Comparison of ENCODE assay signal across 15 cellular contexts in genomic region chr20:3911956-3912355, GRCh38. TPM values are rescaled to one million over a fixed set of nuclear protein-coding genes. Genes with fewer than 3 reads are reported as not detected.
DNase-seq lines count a peak whose midpoint lies in the region; ATAC-seq and TF ChIP-seq lines count a peak whose summit lies in the region.
"Had no signal": no experiment of that assay in that cellular context is flagged by ENCODE, and none has a peak within 500 bp of the region (broad histone marks: within the 10 kb centered on the region; RNA-seq: fewer than 3 reads in every experiment).

No MANE protein-coding gene starts in this region.

- no peaks in the 10 kb centered on the region for H3K36me3 Mint-ChIP-seq in natural killer cell
- H3K36me3 Mint-ChIP-seq in natural killer cell treated with Interleukin-12 subunit alpha and Interleukin-12 subunit beta and Interleukin-15 and Interleukin-18, amount 100 ng/mL, for 72 hours, result peaks cover 46% of the 10 kb centered on the region

- no peak overlapping the region for H3K4me3 ChIP-seq in heart left ventricle
- H3K4me3 ChIP-seq: adrenal gland had no signal

- H3K4me1 ChIP-seq in heart left ventricle, result peaks cover 0 to 50% (median 27%) of the 10 kb centered on the region in 12 donors

- no peak for TF ChIP-seq POLR2A in heart left ventricle (IDR thresholded peaks at IDR 0.05)

- 43 to 59% (median 51%) methylated on average over 2 of the region's 2 CpGs for WGBS in heart left ventricle, 4 donors

- H3K4me1 Mint-ChIP-seq in natural killer cell, result peaks cover 41 to 49% of the 10 kb centered on the region in 2 donors
- peaks cover 43 to 44% of the 10 kb centered on the region in 2 donors for H3K4me1 Mint-ChIP-seq in natural killer cell treated with Interleukin-12 subunit alpha and Interleukin-12 subunit beta and Interleukin-15 and Interleukin-18, amount 100 ng/mL, for 72 hours (ENCODE audit: low read depth in 2 of 2)

- no peaks in the 10 kb centered on the region for H3K9me3 Mint-ChIP-seq in natural killer cell
- no peaks in the 10 kb centered on the region for H3K9me3 Mint-ChIP-seq in natural killer cell treated with Interleukin-12 subunit alpha and Interleukin-12 subunit beta and Interleukin-15 and Interleukin-18, amount 100 ng/mL, for 72 hours
- H3K9me3 Mint-ChIP-seq: dendritic cell treated with granulocyte-macrophage colony-stimulating factor and Interleukin-4, amounts not matched to agents 40 ng/mL and 50 ng/mL, for 4 days; immature natural killer cell had no signal

- H3K27ac ChIP-seq in heart left ventricle, result no peak overlapping the region
- H3K27ac ChIP-seq: adrenal gland had no signal

- ATAC-seq in natural killer cell (no peak), heart left ventricle (peak in 3 of 4 donors; percentile 23 to 47 (median 40)), HG02610 (IDR thresholded peaks at IDR 0.05; ENCODE audit: unreplicated experiment) (no peak), GM18861 (IDR thresholded peaks at IDR 0.05; ENCODE audit: unreplicated experiment) (no peak)
- ATAC-seq in natural killer cell treated with Interleukin-12 subunit alpha and Interleukin-12 subunit beta and Interleukin-15 and Interleukin-18, amount 100 ng/mL, for 72 hours, result no peak
- ATAC-seq: Panc1, sciatic nerve had no signal

- peaks cover 0 to 95% (median 81%) of the 10 kb centered on the region in 9 donors for H3K36me3 ChIP-seq in heart left ventricle

- H3K27me3 ChIP-seq in heart left ventricle, result no peaks in the 10 kb centered on the region
- H3K27me3 ChIP-seq: adrenal gland had no signal

- H3K27ac Mint-ChIP-seq in natural killer cell, result peak overlapping the region; percentile 7 to 37
- H3K27ac Mint-ChIP-seq in natural killer cell treated with Interleukin-12 subunit alpha and Interleukin-12 subunit beta and Interleukin-15 and Interleukin-18, amount 100 ng/mL, for 72 hours, result peak overlapping the region in 1 of 2 donors; percentile 61
- H3K27ac Mint-ChIP-seq: dendritic cell treated with granulocyte-macrophage colony-stimulating factor and Interleukin-4, amounts not matched to agents 40 ng/mL and 50 ng/mL, for 4 days had no signal

- no peak for DNase-seq in natural killer cell
- no peak for DNase-seq in natural killer cell treated with Interleukin-12 subunit alpha and Interleukin-12 subunit beta and Interleukin-15 and Interleukin-18, amount 100 ng/mL, for 72 hours (ENCODE audit: low spot score)
- peak; percentile 57 to 92 for DNase-seq in NCI-H526 (lab: John Stamatoyannopoulos, UW)
- peak in 1 of 5 donors; percentile 47 for DNase-seq in heart left ventricle
- DNase-seq in COLO829 (ENCODE audit: low spot score), result no peak
- DNase-seq in 8988T, result no peak
- DNase-seq: foreskin fibroblast, immature natural killer cell, substantia nigra had no signal

- H3K27me3 Mint-ChIP-seq in natural killer cell (ENCODE audit: low read depth in 2 of 2), result no peaks in the 10 kb centered on the region
- H3K27me3 Mint-ChIP-seq in natural killer cell treated with Interleukin-12 subunit alpha and Interleukin-12 subunit beta and Interleukin-15 and Interleukin-18, amount 100 ng/mL, for 72 hours, result no peaks in the 10 kb centered on the region
- H3K27me3 Mint-ChIP-seq: dendritic cell treated with granulocyte-macrophage colony-stimulating factor and Interleukin-4, amounts not matched to agents 40 ng/mL and 50 ng/mL, for 4 days had no signal

- H3K9me3 ChIP-seq in heart left ventricle, result no peaks in the 10 kb centered on the region
- H3K9me3 ChIP-seq: adrenal gland had no signal

- TF ChIP-seq CTCF in natural killer cell (IDR thresholded peaks at IDR 0.05), result no peak
- TF ChIP-seq CTCF in heart left ventricle (IDR thresholded peaks at IDR 0.05), result no peak

- no peak overlapping the region for H3K4me3 Mint-ChIP-seq in natural killer cell
- no peak overlapping the region for H3K4me3 Mint-ChIP-seq in natural killer cell treated with Interleukin-12 subunit alpha and Interleukin-12 subunit beta and Interleukin-15 and Interleukin-18, amount 100 ng/mL, for 72 hours
- H3K4me3 Mint-ChIP-seq: dendritic cell treated with granulocyte-macrophage colony-stimulating factor and Interleukin-4, amounts not matched to agents 40 ng/mL and 50 ng/mL, for 4 days; immature natural killer cell had no signal

- intact Hi-C loops in natural killer cell (cut with micrococcal nuclease), result no loop called here
- intact Hi-C loops in heart left ventricle (cut with DNase I), result no loop called here

RNA-seq across cellular contexts. Expression of gene PANK2, which starts 22.8 kb away (rescaled TPM):
- total RNA-seq in natural killer cell (10 to 100 TPM; 50.5 to 74.3 (median 61.3) TPM), heart left ventricle (10 to 100 TPM; 15.9 to 28.9 (median 18.1) TPM)
- 10 to 100 TPM; 55.2 to 86.2 TPM for total RNA-seq in natural killer cell treated with Interleukin-12 subunit alpha and Interleukin-12 subunit beta and Interleukin-15 and Interleukin-18, amount 100 ng/mL, for 72 hours
- 10 to 100 TPM; 13.9 to 24.2 TPM for polyA plus RNA-seq in heart left ventricle

Comparison
In these comparisons a context has a peak if more than half of its experiments do, and no peak if none do; other contexts are left out.
1. ATAC-seq: peak in heart left ventricle (3 of 4); none in natural killer cell (0 of 3), natural killer cell treated with Interleukin-12 subunit alpha and Interleukin-12 subunit beta and Interleukin-15 and Interleukin-18, amount 100 ng/mL, for 72 hours (0 of 2), HG02610 (single experiment) and GM18861 (single experiment).
2. DNase-seq: peak in NCI-H526 (2 of 2); none in natural killer cell (single experiment), natural killer cell treated with Interleukin-12 subunit alpha and Interleukin-12 subunit beta and Interleukin-15 and Interleukin-18, amount 100 ng/mL, for 72 hours (single experiment), COLO829 (single experiment) and 8988T (single experiment).